In the genomic region with DNA sequence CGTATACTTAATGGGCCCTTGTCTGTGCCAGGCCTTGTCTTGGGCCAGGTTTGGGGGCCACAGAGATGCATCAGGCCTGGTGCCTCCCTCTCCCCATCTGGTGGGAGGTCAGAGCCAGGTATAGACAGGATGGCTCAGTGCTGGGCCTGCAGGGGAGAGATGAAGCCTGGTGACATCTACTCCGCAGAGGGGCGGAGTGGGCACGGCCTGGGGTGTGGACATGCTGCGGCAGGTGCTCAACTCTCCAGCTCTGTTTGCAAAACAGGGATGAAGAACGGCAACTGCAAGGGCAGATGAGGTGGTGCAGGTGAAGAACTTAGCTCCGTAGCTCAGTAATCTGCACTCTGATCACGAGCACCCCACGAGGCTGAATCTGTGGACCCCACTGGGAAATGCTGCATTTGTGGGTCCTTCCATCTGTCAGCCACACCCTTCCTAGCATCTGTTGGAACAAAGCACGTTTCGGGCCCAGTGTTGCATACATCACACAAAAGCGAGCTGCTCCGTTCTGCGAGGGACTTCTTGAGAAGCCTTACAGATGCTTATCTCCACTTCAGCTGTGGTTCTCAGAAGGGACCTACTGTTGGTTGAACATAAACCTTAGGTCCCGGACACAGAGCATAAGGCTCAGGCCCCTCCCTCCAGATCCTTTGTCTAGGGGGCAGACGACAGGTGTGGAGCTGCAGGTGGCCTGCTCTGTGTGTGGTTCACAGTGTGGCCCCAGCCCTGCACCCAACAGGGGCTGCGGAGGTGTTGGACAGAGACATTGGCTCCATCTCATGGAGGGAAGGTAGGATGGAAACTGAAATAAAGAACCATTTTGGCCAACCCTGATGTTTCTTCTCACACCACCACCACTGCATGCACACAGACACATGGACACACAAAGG, we compare ENCODE assay signal across 1 cellular context.
TF ChIP-seq lines count a peak whose summit lies in the region.

No MANE protein-coding gene starts in this region.

TF ChIP-seq in HepG2, 621 proteins besides CTCF, POLR2A, EP300 and RAD21:
- no peak for TF ChIP-seq ARHGAP35 (CRISPR knock-in tag; IDR thresholded peaks at IDR 0.05; ENCODE audit: borderline replicate concordance)
- no peak for TF ChIP-seq WIZ (CRISPR knock-in tag; IDR thresholded peaks at IDR 0.05)
- TF ChIP-seq YY1 (IDR thresholded peaks at IDR 0.05; ENCODE audit: insufficient read depth, insufficient replicate concordance, low read depth, low read length) = no peak
- TF ChIP-seq ZFP36 (IDR thresholded peaks at IDR 0.05; ENCODE audit: borderline replicate concordance, low read depth, low read length, partially characterized antibody) = no peak
- no peak for TF ChIP-seq CAMTA2 (CRISPR knock-in tag; IDR thresholded peaks at IDR 0.05; ENCODE audit: borderline replicate concordance)
- no peak for TF ChIP-seq ZNF335 (CRISPR knock-in tag; IDR thresholded peaks at IDR 0.05)
- no peak for TF ChIP-seq JUNB (CRISPR knock-in tag; IDR thresholded peaks at IDR 0.05; ENCODE audit: borderline replicate concordance)
- no peak for TF ChIP-seq KDM2A (CRISPR knock-in tag; IDR thresholded peaks at IDR 0.05; ENCODE audit: borderline replicate concordance, low read depth)
- no peak for TF ChIP-seq SP2 (CRISPR knock-in tag; IDR thresholded peaks at IDR 0.05)
- TF ChIP-seq, protein P1, sequence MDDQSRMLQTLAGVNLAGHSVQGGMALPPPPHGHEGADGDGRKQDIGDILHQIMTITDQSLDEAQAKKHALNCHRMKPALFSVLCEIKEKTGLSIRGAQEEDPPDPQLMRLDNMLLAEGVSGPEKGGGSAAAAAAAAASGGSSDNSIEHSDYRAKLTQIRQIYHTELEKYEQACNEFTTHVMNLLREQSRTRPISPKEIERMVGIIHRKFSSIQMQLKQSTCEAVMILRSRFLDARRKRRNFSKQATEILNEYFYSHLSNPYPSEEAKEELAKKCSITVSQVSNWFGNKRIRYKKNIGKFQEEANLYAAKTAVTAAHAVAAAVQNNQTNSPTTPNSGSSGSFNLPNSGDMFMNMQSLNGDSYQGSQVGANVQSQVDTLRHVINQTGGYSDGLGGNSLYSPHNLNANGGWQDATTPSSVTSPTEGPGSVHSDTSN (CRISPR knock-in tag; IDR thresholded peaks at IDR 0.05; ENCODE audit: borderline replicate concordance) = no peak
- no peak for TF ChIP-seq ZNF564 (CRISPR knock-in tag; IDR thresholded peaks at IDR 0.05)
